23 cellular contexts compared by ENCODE assay signal in the genomic region with DNA sequence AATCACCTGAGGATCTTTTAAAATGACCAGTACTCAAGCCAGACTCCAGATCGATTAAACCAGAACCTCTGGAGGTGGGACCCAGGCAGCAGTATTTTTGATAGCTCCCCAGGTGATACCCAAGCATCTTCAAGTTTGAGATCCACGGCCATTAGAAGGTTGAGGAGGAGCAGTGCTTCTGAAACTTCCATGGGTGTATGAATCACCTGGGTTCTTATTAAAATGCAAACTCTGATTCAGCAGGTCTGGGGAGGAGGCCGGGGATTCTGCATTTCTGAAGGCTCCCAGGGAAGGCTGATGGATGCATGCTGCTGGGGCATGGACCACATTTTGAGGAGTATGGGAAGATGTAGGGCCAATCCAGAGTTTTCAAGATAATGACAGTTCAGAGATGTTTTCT.
"Had no signal": no experiment of that assay in that cellular context is flagged by ENCODE, and none has a peak within 500 bp of the region (broad histone marks: within the 10 kb centered on the region; RNA-seq: fewer than 3 reads in every experiment).

No MANE protein-coding gene starts in this region.

- H3K4me3 ChIP-seq: ascending aorta, body of pancreas, Peyer's patch, SJSA1 had no signal

- H3K27me3 ChIP-seq: ascending aorta, body of pancreas, Peyer's patch, SJSA1 had no signal

- H3K9me3 Mint-ChIP-seq: activated CD4-positive, alpha-beta T cell treated with anti-CD3 and anti-CD28 coated beads, Interleukin-2, amount 10 ng/mL, durations not matched to agents 7 days and 5 days; activated CD8-positive, alpha-beta T cell treated with anti-CD3 and anti-CD28 coated beads for 36 hours; activated naive CD4-positive, alpha-beta T cell treated with anti-CD3 and anti-CD28 coated beads, Interleukin-2, amount 50 U/mL, for 24 hours; activated naive CD8-positive, alpha-beta T cell treated with anti-CD3 and anti-CD28 coated beads, Interleukin-2, amount 50 U/mL, for 24 hours; WTC11 had no signal

- H3K36me3 Mint-ChIP-seq: activated naive CD4-positive, alpha-beta T cell treated with anti-CD3 and anti-CD28 coated beads, Interleukin-2, amount 50 U/mL, for 24 hours; WTC11 had no signal

- H3K27ac Mint-ChIP-seq: activated CD4-positive, alpha-beta T cell treated with anti-CD3 and anti-CD28 coated beads, Interleukin-2, amount 10 ng/mL, durations not matched to agents 7 days and 5 days; activated CD8-positive, alpha-beta T cell treated with anti-CD3 and anti-CD28 coated beads for 36 hours; activated naive CD4-positive, alpha-beta T cell treated with anti-CD3 and anti-CD28 coated beads, Interleukin-2, amount 50 U/mL, for 24 hours; activated naive CD8-positive, alpha-beta T cell treated with anti-CD3 and anti-CD28 coated beads, Interleukin-2, amount 50 U/mL, for 24 hours; T-helper 17 cell; WTC11 had no signal

- H3K4me1 Mint-ChIP-seq: activated naive CD4-positive, alpha-beta T cell treated with anti-CD3 and anti-CD28 coated beads, Interleukin-2, amount 50 U/mL, for 24 hours had no signal

- H3K27me3 Mint-ChIP-seq: activated CD4-positive, alpha-beta T cell treated with anti-CD3 and anti-CD28 coated beads, Interleukin-2, amount 10 ng/mL, durations not matched to agents 7 days and 5 days; activated CD8-positive, alpha-beta T cell treated with anti-CD3 and anti-CD28 coated beads for 36 hours; activated naive CD4-positive, alpha-beta T cell treated with anti-CD3 and anti-CD28 coated beads, Interleukin-2, amount 50 U/mL, for 24 hours; activated naive CD8-positive, alpha-beta T cell treated with anti-CD3 and anti-CD28 coated beads, Interleukin-2, amount 50 U/mL, for 24 hours; T-helper 17 cell had no signal

- DNase-seq: activated CD4-positive, alpha-beta T cell treated with anti-CD3 and anti-CD28 coated beads, Interleukin-2, amount 10 ng/mL, durations not matched to agents 7 days and 5 days; activated CD4-positive, CD25-positive, alpha-beta regulatory T cell treated with anti-CD3 and anti-CD28 coated beads, Interleukin-2, amount 50 U/mL, for 72 hours; activated CD8-positive, alpha-beta memory T cell treated with anti-CD3 and anti-CD28 coated beads, Interleukin-2, amount 50 U/mL, for 4 hours; activated CD8-positive, alpha-beta T cell treated with anti-CD3 and anti-CD28 coated beads for 36 hours; activated naive CD8-positive, alpha-beta T cell treated with anti-CD3 and anti-CD28 coated beads, Interleukin-2, amount 50 U/mL, for 24 hours; activated T-cell treated with anti-CD3 and anti-CD28 coated beads, Interleukin-2, amount 50 U/mL, for 1 hour; amniotic stem cell; body of pancreas; Karpas-422; MM.1S; NCI-H1105; NCI-H1436; NCI-H1694 treated with DMSO at 0.1 percent for 48 hours; NCI-H2029 treated with DMSO at 0.1 percent for 48 hours; NCI-H510A treated with DMSO at 0.1 percent for 48 hours; Peyer's patch; SHP77; T-helper 17 cell; T-helper 9 cell had no signal

- H3K27ac ChIP-seq: ascending aorta, body of pancreas, Peyer's patch, SJSA1 had no signal

- H3K4me3 Mint-ChIP-seq: activated CD4-positive, alpha-beta T cell treated with anti-CD3 and anti-CD28 coated beads, Interleukin-2, amount 10 ng/mL, durations not matched to agents 7 days and 5 days; activated CD8-positive, alpha-beta T cell treated with anti-CD3 and anti-CD28 coated beads for 36 hours; activated naive CD4-positive, alpha-beta T cell treated with anti-CD3 and anti-CD28 coated beads, Interleukin-2, amount 50 U/mL, for 24 hours; activated naive CD8-positive, alpha-beta T cell treated with anti-CD3 and anti-CD28 coated beads, Interleukin-2, amount 50 U/mL, for 24 hours; T-helper 17 cell; WTC11 had no signal

- ATAC-seq: activated CD8-positive, alpha-beta T cell treated with anti-CD3 and anti-CD28 coated beads for 36 hours; activated naive CD8-positive, alpha-beta T cell treated with anti-CD3 and anti-CD28 coated beads, Interleukin-2, amount 50 U/mL, for 24 hours; body of pancreas; T-helper 17 cell; WTC11 had no signal
